ENCODE assay signal across 24 cellular contexts in genomic region chr11:134017773-134018430, GRCh38.
"Had no signal": no experiment of that assay in that cellular context is flagged by ENCODE, and none has a peak within 500 bp of the region (broad histone marks: within the 10 kb centered on the region; RNA-seq: fewer than 3 reads in every experiment).

No MANE protein-coding gene starts in this region.

- H3K4me3 ChIP-seq: gastrocnemius medialis, lung, neural progenitor cell, right lobe of liver, testis, tibial artery had no signal

- H3K4me1 ChIP-seq: gastrocnemius medialis, neural progenitor cell, parathyroid adenoma, right lobe of liver, testis had no signal

- H3K9me3 ChIP-seq: gastrocnemius medialis, right lobe of liver, testis, tibial artery had no signal

- H3K27ac ChIP-seq: epithelial cell of prostate, gastrocnemius medialis, neural progenitor cell, parathyroid adenoma, right lobe of liver, testis, tibial artery had no signal

- H3K4me1 Mint-ChIP-seq: endodermal cell; mesothelial cell of epicardium; naive thymus-derived CD4-positive, alpha-beta T cell; nephron had no signal

- H3K27ac Mint-ChIP-seq: endodermal cell; memory B cell; mesothelial cell of epicardium; naive thymus-derived CD4-positive, alpha-beta T cell; progenitor cell of endocrine pancreas; stimulated activated naive CD8-positive, alpha-beta T cell treated with anti-CD3 and anti-CD28 coated beads, Interleukin-15, amount 100 ng/mL, for 72 hours; type B pancreatic cell had no signal

- H3K36me3 ChIP-seq: gastrocnemius medialis, neural progenitor cell, right lobe of liver, tibial artery had no signal

- DNase-seq: effector CD8-positive, alpha-beta T cell; endodermal cell; foreskin fibroblast; gastrocnemius medialis; naive thymus-derived CD4-positive, alpha-beta T cell; right lobe of liver; small intestine; stimulated activated CD4-positive, alpha-beta T cell treated with anti-CD3 and anti-CD28 coated beads, Interleukin-12 subunit alpha, Interleukin-12 subunit beta, amount 100 ng/mL, for 4 hours; stimulated activated CD4-positive, alpha-beta T cell treated with anti-CD3 and anti-CD28 coated beads, Interleukin-1b, Interleukin-23, amount 100 ng/mL, for 48 hours; stimulated activated CD4-positive, alpha-beta T cell treated with anti-CD3 and anti-CD28 coated beads, Interleukin-4, amount 100 ng/mL, for 1 hour; stimulated activated CD8-positive, alpha-beta memory T cell treated with anti-CD3 and anti-CD28 coated beads, Interleukin-4, amount 100 ng/mL, for 48 hours; stimulated activated naive CD4-positive, alpha-beta T cell; stimulated activated naive CD8-positive, alpha-beta T cell treated with anti-CD3 and anti-CD28 coated beads, Interleukin-15, amount 100 ng/mL, for 72 hours; testis; tibial artery had no signal

- H3K27me3 ChIP-seq: right lobe of liver, testis had no signal

- H3K79me2 ChIP-seq: parathyroid adenoma had no signal

- H3K9ac ChIP-seq: neural progenitor cell, parathyroid adenoma had no signal

- H3K9me3 Mint-ChIP-seq: endodermal cell; memory B cell; mesothelial cell of epicardium; naive thymus-derived CD4-positive, alpha-beta T cell; nephron; stimulated activated naive CD8-positive, alpha-beta T cell treated with anti-CD3 and anti-CD28 coated beads, Interleukin-15, amount 100 ng/mL, for 72 hours; type B pancreatic cell had no signal

- H3K4me3 Mint-ChIP-seq: endodermal cell; memory B cell; mesothelial cell of epicardium; naive thymus-derived CD4-positive, alpha-beta T cell; nephron; neural progenitor cell; stimulated activated naive CD8-positive, alpha-beta T cell treated with anti-CD3 and anti-CD28 coated beads, Interleukin-15, amount 100 ng/mL, for 72 hours; type B pancreatic cell had no signal

- H3K4me2 ChIP-seq: neural progenitor cell had no signal

- H3K36me3 Mint-ChIP-seq: memory B cell; mesothelial cell of epicardium; naive thymus-derived CD4-positive, alpha-beta T cell; neural progenitor cell; type B pancreatic cell had no signal
